8 cellular contexts compared by ENCODE assay signal in genomic region chr6:16762547-16763477, GRCh38. TPM values are rescaled to one million over a fixed set of nuclear protein-coding genes. Genes with fewer than 3 reads are reported as not detected.
DNase-seq lines count a peak whose midpoint lies in the region; ATAC-seq and TF ChIP-seq lines count a peak whose summit lies in the region.

No MANE protein-coding gene starts in this region.

- H3K27me3 ChIP-seq in CD8-positive, alpha-beta memory T cell (ENCODE audit: insufficient read depth, low read length, poor library complexity, severe bottlenecking): no peaks in the 10 kb centered on the region
- no peaks in the 10 kb centered on the region for H3K27me3 ChIP-seq in foreskin keratinocyte
- no peaks in the 10 kb centered on the region for H3K27me3 ChIP-seq in neutrophil
- no peaks in the 10 kb centered on the region for H3K27me3 ChIP-seq in uterus

- H3K36me3 Mint-ChIP-seq in CD8-positive, alpha-beta memory T cell: peaks cover 0 to 32% (median 1%) of the 10 kb centered on the region in 3 donors

- H3K4me3 Mint-ChIP-seq in CD8-positive, alpha-beta memory T cell: peak overlapping the region; percentile 92 to 100 (median 98)

- H3K9me3 ChIP-seq in CD8-positive, alpha-beta memory T cell (ENCODE audit: low read length): no peaks in the 10 kb centered on the region
- H3K9me3 ChIP-seq in neutrophil: no peaks in the 10 kb centered on the region
- no peaks in the 10 kb centered on the region for H3K9me3 ChIP-seq in uterus

- H3K36me3 ChIP-seq in CD8-positive, alpha-beta memory T cell (ENCODE audit: insufficient read depth, low read length): no peaks in the 10 kb centered on the region
- H3K36me3 ChIP-seq in neutrophil (no peaks in the 10 kb centered on the region), uterus (no peaks in the 10 kb centered on the region)

- POLR2A ChIA-PET in CD8-positive, alpha-beta memory T cell (lab: Charles Lee): interaction anchor here (0.6 to 2.3 kb wide), 12 partner anchors 10 to 431 kb away, joined by 3 to 16 read pairs (median 4); no protein-coding TSS in a partner anchor

- H3K27ac ChIP-seq in CD8-positive, alpha-beta memory T cell (ENCODE audit: low read depth, low read length): peak overlapping the region; percentile 98
- peak overlapping the region; percentile 50 for H3K27ac ChIP-seq in foreskin keratinocyte
- H3K27ac ChIP-seq in neutrophil: peak overlapping the region; percentile 96
- H3K27ac ChIP-seq in uterus: peak overlapping the region; percentile 98 to 100

- ATAC-seq in GM19328 (IDR thresholded peaks at IDR 0.05; ENCODE audit: unreplicated experiment) (peak; percentile 30), foreskin keratinocyte (peak; percentile 33)

- H3K4me1 ChIP-seq in CD8-positive, alpha-beta memory T cell (ENCODE audit: insufficient read depth, low read length): peaks cover 39% of the 10 kb centered on the region
- peaks cover 33% of the 10 kb centered on the region for H3K4me1 ChIP-seq in foreskin keratinocyte
- peaks cover 33 to 36% of the 10 kb centered on the region in 2 experiments for H3K4me1 ChIP-seq in neutrophil (ENCODE audit: control insufficient read depth in 1 of 2, insufficient read depth in 1 of 2, low read depth in 1 of 2, low read length in 1 of 2)
- H3K4me1 ChIP-seq in uterus: no peaks in the 10 kb centered on the region

- peaks cover 51 to 69% (median 66%) of the 10 kb centered on the region in 3 donors for H3K4me1 Mint-ChIP-seq in CD8-positive, alpha-beta memory T cell

- peak; percentile 66 to 87 (median 69) for DNase-seq in CD8-positive, alpha-beta memory T cell
- DNase-seq in HS-27A (ENCODE audit: low read depth) (peak; percentile 96), RPMI8226 (peak; percentile 83), activated gamma-delta T cell treated with Interleukin-2 at 50 U/mL for 16 hours (peak; percentile 44), foreskin keratinocyte (peak; percentile 82 to 92), uterus (peak; percentile 50 to 61)

- H3K27ac Mint-ChIP-seq in CD8-positive, alpha-beta memory T cell: peak overlapping the region; percentile 97 to 100 (median 99)

- peaks cover 0 to 2% (median 0%) of the 10 kb centered on the region in 5 donors for H3K9me3 Mint-ChIP-seq in CD8-positive, alpha-beta memory T cell

- intact Hi-C loops in uterus (cut with DNase I; ENCODE audit: low total_unique reads): loop anchor here (5.0 to 10.0 kb wide), 2 partner anchors 248 to 426 kb away; no protein-coding TSS in a partner anchor

- TF ChIP-seq CTCF in foreskin keratinocyte (conservative IDR thresholded peaks at IDR 0.05) (peak; percentile 79), neutrophil (IDR thresholded peaks at IDR 0.05) (peak; percentile 68), uterus (IDR thresholded peaks at IDR 0.05) (peak; percentile 79 to 89 (median 86))

- no peak for TF ChIP-seq POLR2A in uterus (IDR thresholded peaks at IDR 0.05)

- H3K4me3 ChIP-seq in CD8-positive, alpha-beta memory T cell (ENCODE audit: low read length): peak overlapping the region; percentile 74
- H3K4me3 ChIP-seq in neutrophil (ENCODE audit: low read depth in 1 of 2, low read length in 1 of 2) (peak overlapping the region; percentile 80 to 92), uterus (peak overlapping the region; percentile 86 to 97)

- H3K27me3 Mint-ChIP-seq in CD8-positive, alpha-beta memory T cell: peaks cover 0 to 4% of the 10 kb centered on the region in 2 donors

- CTCF ChIA-PET in CD8-positive, alpha-beta memory T cell (lab: Charles Lee): interaction anchor here (0.7 to 5.5 kb wide), 50 partner anchors 9 to 442 kb away, joined by 3 to 49 read pairs (median 4); no protein-coding TSS in a partner anchor

RNA-seq across cellular contexts. Expression of gene ATXN1, which starts 1.6 kb away (rescaled TPM):
- total RNA-seq in CD8-positive, alpha-beta memory T cell: 100 to 1,000 TPM; 111 to 114 TPM
- 20.0 TPM for polyA plus RNA-seq in CD8-positive, alpha-beta memory T cell
- total RNA-seq in foreskin keratinocyte: 7.2 and 11.9 TPM in 2 replicates
- polyA plus RNA-seq in foreskin keratinocyte: 2.4 and 3.0 TPM in 2 replicates
- total RNA-seq in uterus: 100 to 1,000 TPM in 1 of 4 donors, 10 to 100 TPM in 3; 21.0 to 102 (median 51.1) TPM

Comparison
In these comparisons a context has a peak if more than half of its experiments do, and no peak if none do; other contexts are left out.
1. Peak in every context shown above with its lines: DNase-seq, ATAC-seq, H3K4me3 ChIP-seq and H3K27ac ChIP-seq.
2. DNase-seq: peak in every context shown above with its lines; median percentile 96 in HS-27A; 87 in foreskin keratinocyte; 83 in RPMI8226; 69 in CD8-positive, alpha-beta memory T cell; 56 in uterus; 44 in activated gamma-delta T cell treated with Interleukin-2 at 50 U/mL for 16 hours.